ENCODE assay signal across 13 cellular contexts in genomic region chr11:76148207-76148606, GRCh38. TPM values are rescaled to one million over a fixed set of nuclear protein-coding genes. Genes with fewer than 3 reads are reported as not detected.
"Had no signal": no experiment of that assay in that cellular context is flagged by ENCODE, and none has a peak within 500 bp of the region (broad histone marks: within the 10 kb centered on the region; RNA-seq: fewer than 3 reads in every experiment).

No MANE protein-coding gene starts in this region.

- H3K4me3 ChIP-seq: dorsolateral prefrontal cortex, gastrocnemius medialis, heart left ventricle had no signal

- H3K9me3 ChIP-seq: gastrocnemius medialis, heart left ventricle had no signal

- DNase-seq: activated CD4-positive, alpha-beta T cell treated with anti-CD3 and anti-CD28 coated beads for 1 hour; activated CD4-positive, alpha-beta T cell treated with anti-CD3 and anti-CD28 coated beads, Interleukin-2, amount 50 U/mL, for 4 hours; activated effector memory CD4-positive, alpha-beta T cell treated with Interleukin-2 at 50 U/mL for 16 hours; activated naive CD4-positive, alpha-beta T cell treated with anti-CD3 and anti-CD28 coated beads, Interleukin-2, amount 50 U/mL, for 16 hours; activated T-cell treated with anti-CD3 and anti-CD28 coated beads, Interleukin-2, amount 50 U/mL, for 1 hour; erythroblast; gastrocnemius medialis; heart left ventricle; left cardiac atrium; natural killer cell; T1000 had no signal

- H3K36me3 ChIP-seq: gastrocnemius medialis had no signal

- H3K27ac ChIP-seq: dorsolateral prefrontal cortex, gastrocnemius medialis had no signal

- H3K27me3 ChIP-seq: dorsolateral prefrontal cortex, gastrocnemius medialis, heart left ventricle had no signal

RNA-seq across cellular contexts. Expression of gene WNT11, which starts 58.1 kb away (rescaled TPM):
- total RNA-seq: renal cortical epithelial cell had no signal
